18 cellular contexts compared by ENCODE assay signal in the genomic region with DNA sequence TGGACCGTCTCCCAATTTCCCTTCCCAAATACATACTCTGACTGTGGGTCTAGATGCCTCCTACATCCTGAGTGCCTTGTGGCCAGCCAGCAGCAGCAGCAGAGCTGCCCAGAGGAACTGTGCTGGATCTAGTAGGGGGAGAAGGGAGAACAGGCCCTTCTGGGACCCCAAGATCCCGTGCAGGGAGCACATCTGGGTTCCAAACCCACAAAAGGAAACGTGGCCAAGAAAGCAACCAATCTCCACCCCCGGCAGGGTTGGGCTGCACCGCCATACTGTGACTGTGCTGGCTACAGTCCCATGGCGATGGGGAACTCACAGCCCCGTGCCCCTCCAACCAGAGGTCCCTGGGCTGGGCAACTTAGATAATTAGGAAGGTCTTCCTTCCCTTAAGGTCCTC.
DNase-seq lines count a peak whose midpoint lies in the region; ATAC-seq and TF ChIP-seq lines count a peak whose summit lies in the region.
"Had no signal": no experiment of that assay in that cellular context is flagged by ENCODE, and none has a peak within 500 bp of the region (broad histone marks: within the 10 kb centered on the region; RNA-seq: fewer than 3 reads in every experiment).

No MANE protein-coding gene starts in this region.

- no peak for TF ChIP-seq CTCF in activated CD8-positive, alpha-beta T cell treated with anti-CD3 and anti-CD28 coated beads for 36 hours (IDR thresholded peaks at IDR 0.05)
- TF ChIP-seq CTCF in HL-60 (IDR thresholded peaks at IDR 0.05; ENCODE audit: insufficient read depth, low read length): no peak
- no peak for TF ChIP-seq CTCF in neural progenitor cell (IDR thresholded peaks at IDR 0.05)
- no peak for TF ChIP-seq CTCF in GM13977 (IDR thresholded peaks at IDR 0.05; ENCODE audit: extremely low read depth, insufficient read depth, missing control alignments)
- no peak for TF ChIP-seq CTCF in prostate gland (IDR thresholded peaks at IDR 0.05)

- TF ChIP-seq POLR2A in prostate gland (IDR thresholded peaks at IDR 0.05): no peak

- no peaks in the 10 kb centered on the region for H3F3A ChIP-seq in neural progenitor cell (ENCODE audit: low read depth)

- no peak overlapping the region for H2AFZ ChIP-seq in neural progenitor cell (replicated peaks)

- H3K27me3 ChIP-seq in HL-60 (ENCODE audit: insufficient read depth, poor library complexity, severe bottlenecking) (no peaks in the 10 kb centered on the region), neural progenitor cell (no peaks in the 10 kb centered on the region), prostate gland (replicated peaks; ENCODE audit: insufficient read depth) (no peaks in the 10 kb centered on the region)

- H3K9me3 ChIP-seq in neural progenitor cell (ENCODE audit: low read depth) (no peaks in the 10 kb centered on the region), prostate gland (no peaks in the 10 kb centered on the region)
- H3K9me3 ChIP-seq: SK-N-SH had no signal

- H3K4me2 ChIP-seq in neural progenitor cell: no peak overlapping the region

- no peaks in the 10 kb centered on the region for H3K79me2 ChIP-seq in neural progenitor cell (ENCODE audit: low read depth)

- H3K36me3 Mint-ChIP-seq in activated CD8-positive, alpha-beta T cell treated with anti-CD3 and anti-CD28 coated beads, Interleukin-2, amount 10 ng/mL, durations not matched to agents 7 days and 5 days (ENCODE audit: low read depth): peaks cover 23% of the 10 kb centered on the region
- H3K36me3 Mint-ChIP-seq in activated CD8-positive, alpha-beta T cell treated with anti-CD3 and anti-CD28 coated beads for 36 hours (ENCODE audit: low read depth): peaks cover 7% of the 10 kb centered on the region
- H3K36me3 Mint-ChIP-seq in neural progenitor cell: peaks cover 10% of the 10 kb centered on the region
- H3K36me3 Mint-ChIP-seq: CD4-positive, CD25-positive, alpha-beta regulatory T cell had no signal

- peaks cover 55% of the 10 kb centered on the region for H3K4me1 Mint-ChIP-seq in activated CD8-positive, alpha-beta T cell treated with anti-CD3 and anti-CD28 coated beads, Interleukin-2, amount 10 ng/mL, durations not matched to agents 7 days and 5 days (ENCODE audit: low read depth)
- H3K4me1 Mint-ChIP-seq in activated CD8-positive, alpha-beta T cell treated with anti-CD3 and anti-CD28 coated beads for 36 hours (ENCODE audit: low read depth): peaks cover 39% of the 10 kb centered on the region
- H3K4me1 Mint-ChIP-seq in neural progenitor cell: peaks cover 18% of the 10 kb centered on the region

- 73% methylated on average over 7 of the region's 7 CpGs for WGBS in prostate gland

- H3K4me3 ChIP-seq in HL-60 (replicated peaks; ENCODE audit: insufficient read depth, low read length): no peak overlapping the region
- no peak overlapping the region for H3K4me3 ChIP-seq in neural progenitor cell
- no peak overlapping the region for H3K4me3 ChIP-seq in prostate gland
- H3K4me3 ChIP-seq: HAP-1, lower lobe of right lung had no signal

- H3K9ac ChIP-seq in neural progenitor cell: no peak overlapping the region
- H3K9ac ChIP-seq: SK-N-SH had no signal

- H3K27ac ChIP-seq in HL-60 (replicated peaks) (peak overlapping the region; percentile 77), neural progenitor cell (no peak overlapping the region), prostate gland (no peak overlapping the region)
- H3K27ac ChIP-seq: lower lobe of right lung, RWPE1 had no signal

- in situ Hi-C loops in GM13977 (cut with MboI; ENCODE audit: low pct_unique_long_range_greater_than_20kb, low sequenced_read_pairs, unreplicated experiment): no loop called here

- peak overlapping the region; percentile 34 for H3K4me3 Mint-ChIP-seq in activated CD8-positive, alpha-beta T cell treated with anti-CD3 and anti-CD28 coated beads, Interleukin-2, amount 10 ng/mL, durations not matched to agents 7 days and 5 days
- H3K4me3 Mint-ChIP-seq in activated CD8-positive, alpha-beta T cell treated with anti-CD3 and anti-CD28 coated beads for 36 hours: no peak overlapping the region
- H3K4me3 Mint-ChIP-seq in neural progenitor cell: no peak overlapping the region

- H3K36me3 ChIP-seq in neural progenitor cell (no peaks in the 10 kb centered on the region), prostate gland (no peaks in the 10 kb centered on the region)
- H3K36me3 ChIP-seq: HAP-1, lower lobe of right lung had no signal

- POLR2A ChIA-PET in activated CD8-positive, alpha-beta T cell treated with anti-CD3 and anti-CD28 coated beads, Interleukin-2, amount 10 ng/mL, durations not matched to agents 7 days and 5 days (lab: Charles Lee): interaction anchor here (2.5 kb wide), 1 partner anchor 91 kb away, joined by 15 read pairs; the partner anchor contains the start of gene C15orf39
- POLR2A ChIA-PET in activated CD8-positive, alpha-beta T cell treated with anti-CD3 and anti-CD28 coated beads for 36 hours (lab: Charles Lee): interaction anchor here (1.1 to 1.5 kb wide), 2 partner anchors 14 to 83 kb away, joined by 3 to 4 read pairs; no protein-coding TSS in a partner anchor

- intact Hi-C loops in activated CD8-positive, alpha-beta T cell treated with anti-CD3 and anti-CD28 coated beads for 36 hours (cut with micrococcal nuclease): no loop called here
- intact Hi-C loops in prostate gland (cut with DNase I): no loop called here

- peaks cover 10% of the 10 kb centered on the region for H3K4me1 ChIP-seq in neural progenitor cell
- no peaks in the 10 kb centered on the region for H3K4me1 ChIP-seq in prostate gland (replicated peaks)
- H3K4me1 ChIP-seq: HAP-1 had no signal

- H3K27me3 Mint-ChIP-seq in activated CD8-positive, alpha-beta T cell treated with anti-CD3 and anti-CD28 coated beads, Interleukin-2, amount 10 ng/mL, durations not matched to agents 7 days and 5 days (ENCODE audit: low read depth): peaks cover 11% of the 10 kb centered on the region
- H3K27me3 Mint-ChIP-seq in activated CD8-positive, alpha-beta T cell treated with anti-CD3 and anti-CD28 coated beads for 36 hours: peaks cover 24% of the 10 kb centered on the region
- peaks cover 2% of the 10 kb centered on the region for H3K27me3 Mint-ChIP-seq in neural progenitor cell (ENCODE audit: insufficient read depth, low read depth)
- H3K27me3 Mint-ChIP-seq: CD4-positive, CD25-positive, alpha-beta regulatory T cell had no signal

- peak overlapping the region; percentile 89 for H3K27ac Mint-ChIP-seq in activated CD8-positive, alpha-beta T cell treated with anti-CD3 and anti-CD28 coated beads, Interleukin-2, amount 10 ng/mL, durations not matched to agents 7 days and 5 days
- H3K27ac Mint-ChIP-seq in activated CD8-positive, alpha-beta T cell treated with anti-CD3 and anti-CD28 coated beads for 36 hours: no peak overlapping the region
- H3K27ac Mint-ChIP-seq in neural progenitor cell: peak overlapping the region; percentile 37

- H4K20me1 ChIP-seq in neural progenitor cell (ENCODE audit: low read depth): no peaks in the 10 kb centered on the region

- peak; percentile 36 for DNase-seq in activated CD8-positive, alpha-beta T cell treated with anti-CD3 and anti-CD28 coated beads, Interleukin-2, amount 10 ng/mL, durations not matched to agents 7 days and 5 days
- no peak for DNase-seq in activated CD8-positive, alpha-beta T cell treated with anti-CD3 and anti-CD28 coated beads for 36 hours
- DNase-seq in HL-60 (ENCODE audit: low read depth in 1 of 2, low spot score in 1 of 2) (peak in 1 of 2 experiments; percentile 42), UCSD-AML1 (lab: John Stamatoyannopoulos, UW; ENCODE audit: unreplicated experiment) (peak; percentile 37), neural progenitor cell (ENCODE audit: low spot score) (no peak), GM13977 (ENCODE audit: low spot score) (no peak), prostate gland (ENCODE audit: low spot score) (no peak), RPMI8226 (no peak)
- DNase-seq: CD4-positive, CD25-positive, alpha-beta regulatory T cell; kidney; lower lobe of right lung; NCI-H1417 treated with DMSO at 0.1 percent for 48 hours; NCI-H526; retina; SK-N-SH; stimulated activated CD4-positive, alpha-beta T cell treated with anti-CD3 and anti-CD28 coated beads, Interleukin-4, amount 100 ng/mL, for 4 hours had no signal

- no peak for ATAC-seq in activated CD8-positive, alpha-beta T cell treated with anti-CD3 and anti-CD28 coated beads, Interleukin-2, amount 10 ng/mL, durations not matched to agents 7 days and 5 days
- ATAC-seq in activated CD8-positive, alpha-beta T cell treated with anti-CD3 and anti-CD28 coated beads for 36 hours: no peak
- ATAC-seq: lower lobe of right lung had no signal

- peaks cover 12% of the 10 kb centered on the region for H3K9me3 Mint-ChIP-seq in activated CD8-positive, alpha-beta T cell treated with anti-CD3 and anti-CD28 coated beads, Interleukin-2, amount 10 ng/mL, durations not matched to agents 7 days and 5 days (ENCODE audit: insufficient read depth)
- peaks cover 9% of the 10 kb centered on the region for H3K9me3 Mint-ChIP-seq in activated CD8-positive, alpha-beta T cell treated with anti-CD3 and anti-CD28 coated beads for 36 hours
- peaks cover 8% of the 10 kb centered on the region for H3K9me3 Mint-ChIP-seq in neural progenitor cell

- CTCF ChIA-PET in activated CD8-positive, alpha-beta T cell treated with anti-CD3 and anti-CD28 coated beads, Interleukin-2, amount 10 ng/mL, durations not matched to agents 7 days and 5 days (lab: Charles Lee): interaction anchor here (2.2 to 4.0 kb wide), 2 partner anchors 21 to 42 kb away, joined by 15 to 22 read pairs; no protein-coding TSS in a partner anchor
- CTCF ChIA-PET in activated CD8-positive, alpha-beta T cell treated with anti-CD3 and anti-CD28 coated beads for 36 hours (lab: Charles Lee): interaction anchor here (1.6 to 2.5 kb wide), 3 partner anchors 20 to 95 kb away, joined by 5 to 13 read pairs (median 10); partner anchors contain the start of gene C15orf39

Comparison
In these comparisons a context has a peak if more than half of its experiments do, and no peak if none do; other contexts are left out.
1. DNase-seq: peak in activated CD8-positive, alpha-beta T cell treated with anti-CD3 and anti-CD28 coated beads, Interleukin-2, amount 10 ng/mL, durations not matched to agents 7 days and 5 days (single experiment) and UCSD-AML1 (single experiment); none in activated CD8-positive, alpha-beta T cell treated with anti-CD3 and anti-CD28 coated beads for 36 hours (single experiment), neural progenitor cell (single experiment), GM13977 (single experiment), prostate gland (single experiment) and RPMI8226 (single experiment).